12 cellular contexts compared by ENCODE assay signal in the genomic region with DNA sequence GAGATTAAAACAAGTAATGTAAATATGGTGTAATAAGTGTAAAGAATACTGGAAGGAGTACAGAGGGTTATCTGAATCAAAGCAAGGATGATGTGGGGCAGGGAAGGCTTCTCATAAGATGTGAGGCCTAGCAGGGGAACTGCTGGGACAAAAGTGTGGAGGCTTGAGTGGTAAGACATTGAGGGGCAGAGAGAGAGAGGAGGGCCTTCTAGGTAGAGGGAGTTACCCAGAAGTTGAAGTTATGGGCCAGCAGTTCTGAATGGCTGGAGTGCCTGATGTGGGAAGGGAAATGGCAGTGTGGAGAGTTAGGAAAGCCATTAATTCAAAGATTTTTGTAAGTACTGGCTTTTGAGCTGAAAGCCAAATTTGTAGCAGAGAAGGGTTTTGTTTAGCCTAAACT. TPM values are rescaled to one million over a fixed set of nuclear protein-coding genes. Genes with fewer than 3 reads are reported as not detected.
DNase-seq lines count a peak whose midpoint lies in the region; ATAC-seq and TF ChIP-seq lines count a peak whose summit lies in the region.
"Had no signal": no experiment of that assay in that cellular context is flagged by ENCODE, and none has a peak within 500 bp of the region (broad histone marks: within the 10 kb centered on the region; RNA-seq: fewer than 3 reads in every experiment).

No MANE protein-coding gene starts in this region.

- no peak overlapping the region for H3K4me3 Mint-ChIP-seq in naive thymus-derived CD8-positive, alpha-beta T cell
- H3K4me3 Mint-ChIP-seq: activated CD4-positive, alpha-beta T cell treated with anti-CD3 and anti-CD28 coated beads, Interleukin-2, amount 10 ng/mL, durations not matched to agents 7 days and 5 days; activated T-helper 1 cell treated with anti-CD3 and anti-CD28 coated beads, Interleukin-12 subunit alpha, Interleukin-12 subunit beta, Interleukin-2, Interleukin-4 antibody, amounts not matched to agents 30 ng/mL and 10 ng/mL and 1 ng/mL, durations not matched to agents 14 hours and 24 hours and 36 hours; naive B cell had no signal

- H3K27me3 Mint-ChIP-seq in naive thymus-derived CD8-positive, alpha-beta T cell, result no peaks in the 10 kb centered on the region
- H3K27me3 Mint-ChIP-seq: activated CD4-positive, alpha-beta T cell treated with anti-CD3 and anti-CD28 coated beads, Interleukin-2, amount 10 ng/mL, durations not matched to agents 7 days and 5 days; naive B cell had no signal

- H3K36me3 Mint-ChIP-seq in naive thymus-derived CD8-positive, alpha-beta T cell, result peaks cover 0 to 18% (median 5%) of the 10 kb centered on the region in 3 donors
- H3K36me3 Mint-ChIP-seq: naive B cell had no signal

- H3K27me3 ChIP-seq in BLaER1, result no peaks in the 10 kb centered on the region
- no peaks in the 10 kb centered on the region for H3K27me3 ChIP-seq in right cardiac atrium (ENCODE audit: control insufficient read depth, insufficient read depth)
- no peaks in the 10 kb centered on the region for H3K27me3 ChIP-seq in sigmoid colon
- H3K27me3 ChIP-seq: MG63 had no signal

- H3K36me3 ChIP-seq in BLaER1, result no peaks in the 10 kb centered on the region
- H3K36me3 ChIP-seq in OCI-LY7 (ENCODE audit: insufficient read depth, low read length), result peaks cover 52% of the 10 kb centered on the region
- H3K36me3 ChIP-seq in sigmoid colon, result no peaks in the 10 kb centered on the region
- H3K36me3 ChIP-seq: MG63 had no signal

- no peaks in the 10 kb centered on the region for H3K9me3 ChIP-seq in BLaER1
- no peaks in the 10 kb centered on the region for H3K9me3 ChIP-seq in OCI-LY7 (ENCODE audit: low read length)
- no peaks in the 10 kb centered on the region for H3K9me3 ChIP-seq in right cardiac atrium (ENCODE audit: control insufficient read depth, low read length)
- H3K9me3 ChIP-seq in sigmoid colon, result no peaks in the 10 kb centered on the region
- H3K9me3 ChIP-seq: MG63 had no signal

- no peak for TF ChIP-seq CTCF in OCI-LY7 (conservative IDR thresholded peaks at IDR 0.05; ENCODE audit: low read length)
- no peak for TF ChIP-seq CTCF in sigmoid colon (IDR thresholded peaks at IDR 0.05)

- TF ChIP-seq EP300 in sigmoid colon (IDR thresholded peaks at IDR 0.05), result no peak

- no peaks in the 10 kb centered on the region for H3K9me3 Mint-ChIP-seq in naive thymus-derived CD8-positive, alpha-beta T cell
- H3K9me3 Mint-ChIP-seq: activated CD4-positive, alpha-beta T cell treated with anti-CD3 and anti-CD28 coated beads, Interleukin-2, amount 10 ng/mL, durations not matched to agents 7 days and 5 days; activated T-helper 1 cell treated with anti-CD3 and anti-CD28 coated beads, Interleukin-12 subunit alpha, Interleukin-12 subunit beta, Interleukin-2, Interleukin-4 antibody, amounts not matched to agents 30 ng/mL and 10 ng/mL and 1 ng/mL, durations not matched to agents 14 hours and 24 hours and 36 hours; naive B cell had no signal

- BruUV-seq in OCI-LY7 (replicated peaks; lab: Mats Ljungman, UMichigan), result no TSS peak

- H3K27ac ChIP-seq in BLaER1, result peak overlapping the region; percentile 56
- H3K27ac ChIP-seq in OCI-LY7 (ENCODE audit: low read depth, low read length, poor library complexity, severe bottlenecking), result peak overlapping the region; percentile 24
- H3K27ac ChIP-seq in right cardiac atrium (ENCODE audit: low read length), result peak overlapping the region; percentile 86
- peak overlapping the region; percentile 63 to 91 (median 87) for H3K27ac ChIP-seq in sigmoid colon

- no peak for DNase-seq in OCI-LY7 (ENCODE audit: low spot score)
- DNase-seq in right cardiac atrium, result no peak
- no peak for DNase-seq in sigmoid colon
- no peak for DNase-seq in NCI-H1105 (lab: John Stamatoyannopoulos, UW)
- no peak for DNase-seq in naive thymus-derived CD8-positive, alpha-beta T cell
- no peak for DNase-seq in mucosa of gallbladder (ENCODE audit: low spot score)

- H3K4me1 ChIP-seq in BLaER1, result peaks cover 78% of the 10 kb centered on the region
- H3K4me1 ChIP-seq in OCI-LY7 (ENCODE audit: insufficient read depth, low read length, poor library complexity, severe bottlenecking), result peaks cover 66% of the 10 kb centered on the region
- peaks cover 14% of the 10 kb centered on the region for H3K4me1 ChIP-seq in right cardiac atrium (ENCODE audit: control insufficient read depth, insufficient read depth, low read length)
- H3K4me1 ChIP-seq in sigmoid colon, result peaks cover 0 to 76% (median 63%) of the 10 kb centered on the region in 4 donors

- H3K4me3 ChIP-seq in BLaER1 (no peak overlapping the region), OCI-LY7 (ENCODE audit: low read depth, low read length, poor library complexity, severe bottlenecking) (no peak overlapping the region), right cardiac atrium (ENCODE audit: low read length) (no peak overlapping the region), sigmoid colon (no peak overlapping the region)
- H3K4me3 ChIP-seq: MG63 had no signal

- POLR2A ChIA-PET in OCI-LY7 (lab: Charles Lee), result interaction anchor here (0.6 to 2.1 kb wide), 22 partner anchors 8 to 223 kb away, joined by 3 to 13 read pairs (median 3); no protein-coding TSS in a partner anchor
- POLR2A ChIA-PET in naive thymus-derived CD8-positive, alpha-beta T cell (lab: Charles Lee), result no interaction called here

- H4K20me1 ChIP-seq in BLaER1, result no peaks in the 10 kb centered on the region
- no peaks in the 10 kb centered on the region for H4K20me1 ChIP-seq in OCI-LY7 (ENCODE audit: insufficient read depth, low read length)

- H3K27ac Mint-ChIP-seq in naive thymus-derived CD8-positive, alpha-beta T cell, result peak overlapping the region in 5 of 10 donors; percentile 8 to 59 (median 10)
- H3K27ac Mint-ChIP-seq: activated CD4-positive, alpha-beta T cell treated with anti-CD3 and anti-CD28 coated beads, Interleukin-2, amount 10 ng/mL, durations not matched to agents 7 days and 5 days; activated T-helper 1 cell treated with anti-CD3 and anti-CD28 coated beads, Interleukin-12 subunit alpha, Interleukin-12 subunit beta, Interleukin-2, Interleukin-4 antibody, amounts not matched to agents 30 ng/mL and 10 ng/mL and 1 ng/mL, durations not matched to agents 14 hours and 24 hours and 36 hours had no signal

- H3K4me1 Mint-ChIP-seq in naive thymus-derived CD8-positive, alpha-beta T cell, result peaks cover 15 to 43% (median 39%) of the 10 kb centered on the region in 4 donors

- peak overlapping the region; percentile 79 for H3K4me2 ChIP-seq in BLaER1
- peak overlapping the region; percentile 37; the same call in 1 of the 2 replicates for H3K4me2 ChIP-seq in OCI-LY7 (ENCODE audit: low read length)

- no peaks in the 10 kb centered on the region for H3K9me2 ChIP-seq in OCI-LY7 (ENCODE audit: insufficient read depth, low read length)

- intact Hi-C loops in OCI-LY7 (cut with micrococcal nuclease; ENCODE audit: unreplicated experiment), result loop anchor here (1.0 to 5.0 kb wide), 2 partner anchors 47 to 300 kb away; no protein-coding TSS in a partner anchor
- intact Hi-C loops in right cardiac atrium (cut with DNase I), result no loop called here
- intact Hi-C loops in sigmoid colon (cut with DNase I), result no loop called here

- no peak overlapping the region for H2AFZ ChIP-seq in OCI-LY7 (ENCODE audit: low read length)

- CTCF ChIA-PET in OCI-LY7 (lab: Charles Lee; ENCODE audit: unreplicated experiment), result interaction anchor here (0.6 to 1.6 kb wide), 5 partner anchors 10 to 207 kb away, joined by 3 to 6 read pairs (median 3); no protein-coding TSS in a partner anchor

- H3K79me2 ChIP-seq in OCI-LY7 (ENCODE audit: insufficient read depth, low read depth, low read length), result peaks cover 71% of the 10 kb centered on the region

- TF ChIP-seq POLR2A in sigmoid colon (IDR thresholded peaks at IDR 0.05), result no peak

- H3K9ac ChIP-seq in BLaER1, result no peak overlapping the region; the same call in 1 of the 2 replicates

- ATAC-seq in right cardiac atrium (no peak), GM18873 (IDR thresholded peaks at IDR 0.05; ENCODE audit: low FRiP score, unreplicated experiment) (no peak)
- no peak for ATAC-seq in naive thymus-derived CD8-positive, alpha-beta T cell

RNA-seq across cellular contexts. Expression of gene CPEB4, which starts 36.8 kb away (rescaled TPM):
- total RNA-seq in OCI-LY7 (2014; rRNA removed; shearing (Covaris generic)), result 11.8 and 12.6 TPM in 2 replicates
- total RNA-seq in OCI-LY7 (2022), result 21.5 and 31.8 TPM in 2 replicates
- 100 to 1,000 TPM in 2 of 4 donors, 10 to 100 TPM in 2; 92.4 to 152 (median 98.8) TPM for total RNA-seq in right cardiac atrium
- polyA plus RNA-seq in right cardiac atrium, result 23.9 TPM
- 10 to 100 TPM; 27.8 to 66.2 (median 32.0) TPM for total RNA-seq in sigmoid colon
- 10 to 100 TPM in 1 of 3 donors, 1 to 10 TPM in 2; 6.0 to 10.3 (median 8.4) TPM for polyA plus RNA-seq in sigmoid colon
- total RNA-seq in naive thymus-derived CD8-positive, alpha-beta T cell, result 10 to 100 TPM; 14.4 to 16.0 TPM
- 1 to 10 TPM; 1.2 to 4.4 (median 2.8) TPM for polyA plus RNA-seq in naive thymus-derived CD8-positive, alpha-beta T cell
- total RNA-seq in mucosa of gallbladder, result 50.6 TPM

Comparison
In these comparisons a context has a peak if more than half of its experiments do, and no peak if none do; other contexts are left out.
1. H3K27ac ChIP-seq: peak in every context shown above with its lines; median percentile 87 in sigmoid colon; 86 in right cardiac atrium; 56 in BLaER1; 24 in OCI-LY7.